ENCODE assay signal across 21 cellular contexts in the genomic region with DNA sequence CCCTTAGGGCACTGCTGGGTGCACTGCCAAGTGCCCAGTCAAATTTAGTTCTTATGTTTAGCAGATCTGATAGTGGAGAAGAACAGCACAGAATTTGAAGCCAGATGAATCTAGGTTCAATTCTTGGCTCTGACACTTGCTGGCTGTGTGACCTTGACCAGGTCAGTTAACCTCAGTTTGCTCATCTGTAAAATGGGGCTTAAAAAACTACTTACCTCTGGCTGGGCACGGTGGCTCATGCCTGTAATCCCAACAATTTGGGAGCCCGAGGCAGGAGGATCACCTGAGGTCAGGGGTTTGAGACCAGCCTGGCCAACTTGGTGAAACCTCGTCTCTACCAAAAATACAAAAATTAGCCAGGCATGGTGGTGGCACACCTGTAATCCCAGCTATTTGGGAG. TPM values are rescaled to one million over a fixed set of nuclear protein-coding genes. Genes with fewer than 3 reads are reported as not detected.
DNase-seq lines count a peak whose midpoint lies in the region; ATAC-seq, FAIRE-seq and TF ChIP-seq lines count a peak whose summit lies in the region.
"Had no signal": no experiment of that assay in that cellular context is flagged by ENCODE, and none has a peak within 500 bp of the region (broad histone marks: within the 10 kb centered on the region; RNA-seq: fewer than 3 reads in every experiment).

No MANE protein-coding gene starts in this region.

- H3K9ac ChIP-seq in HepG2 (ENCODE audit: insufficient read depth, low read depth, low read length) (no peak overlapping the region), K562 (ENCODE audit: insufficient read depth in 1 of 2, low read depth in 2 of 2, low read length in 2 of 2) (no peak overlapping the region)
- H3K9ac ChIP-seq: BLaER1, GM23248 had no signal

- H2AFZ ChIP-seq in HepG2 (ENCODE audit: low read length): no peak overlapping the region
- H2AFZ ChIP-seq in K562 (ENCODE audit: low read depth, low read length): no peak overlapping the region
- H2AFZ ChIP-seq in osteoblast (ENCODE audit: low read length): no peak overlapping the region
- H2AFZ ChIP-seq: GM23248 had no signal

- POLR2A ChIA-PET in HepG2 (lab: Yijun Ruan, JAX): no interaction called here
- POLR2A ChIA-PET in K562 (lab: Yijun Ruan, JAX): interaction anchor here (0.6 kb wide), 2 partner anchors 51 to 77 kb away, joined by 3 to 4 read pairs; no protein-coding TSS in a partner anchor
- POLR2A ChIA-PET in activated CD8-positive, alpha-beta T cell treated with anti-CD3 and anti-CD28 coated beads for 36 hours (lab: Charles Lee): interaction anchor here (1.0 to 1.1 kb wide), 2 partner anchors 10 to 22 kb away, joined by 3 read pairs; no protein-coding TSS in a partner anchor

- ATAC-seq in HepG2 (no peak), right lobe of liver (no peak), K562 (no peak)
- no peak for ATAC-seq in activated CD8-positive, alpha-beta T cell treated with anti-CD3 and anti-CD28 coated beads for 36 hours
- ATAC-seq: CD8-positive, alpha-beta T cell; HCT116 had no signal

- no peak overlapping the region for H3K27ac ChIP-seq in HepG2 (ENCODE audit: extremely low read length, insufficient read depth, low read length)
- H3K27ac ChIP-seq in right lobe of liver: no peak overlapping the region
- H3K27ac ChIP-seq in K562 (ENCODE audit: extremely low read depth, low read depth, low read length): no peak overlapping the region
- H3K27ac ChIP-seq in osteoblast (ENCODE audit: low read depth, low read length): no peak overlapping the region
- H3K27ac ChIP-seq: BLaER1, C4-2B, GM23248 had no signal

- H3K4me2 ChIP-seq in HepG2 (ENCODE audit: low read depth, low read length): no peak overlapping the region
- no peak overlapping the region for H3K4me2 ChIP-seq in K562 (ENCODE audit: insufficient read depth, low read length)
- H3K4me2 ChIP-seq in osteoblast (ENCODE audit: insufficient read depth, low read length): no peak overlapping the region
- H3K4me2 ChIP-seq: BLaER1 had no signal

- CTCF ChIA-PET in HepG2 (lab: Yijun Ruan, JAX; ENCODE audit: low intra/inter-chr PET ratio, low total read pairs) (no interaction called here), K562 (lab: Yijun Ruan, JAX; ENCODE audit: low intra/inter-chr PET ratio) (no interaction called here)
- CTCF ChIA-PET in activated CD8-positive, alpha-beta T cell treated with anti-CD3 and anti-CD28 coated beads for 36 hours (lab: Charles Lee): interaction anchor here (1.1 kb wide), 1 partner anchor 174 kb away, joined by 3 read pairs; no protein-coding TSS in a partner anchor

- H3K27me3 Mint-ChIP-seq in activated CD8-positive, alpha-beta T cell treated with anti-CD3 and anti-CD28 coated beads for 36 hours: peaks cover 22% of the 10 kb centered on the region

- H3K4me3 ChIP-seq in HepG2 (replicated peaks in 1 of 3; ENCODE audit: insufficient read depth in 1 of 3, low read depth in 2 of 3, low read length in 3 of 3) (no peak overlapping the region), right lobe of liver (no peak overlapping the region), K562 (no peak overlapping the region), osteoblast (ENCODE audit: insufficient read depth, low read length) (no peak overlapping the region)
- H3K4me3 ChIP-seq: BLaER1, GM23248 had no signal

- H3K9me1 ChIP-seq in K562 (ENCODE audit: control insufficient read depth, insufficient read depth, low read length): no peaks in the 10 kb centered on the region

- TF ChIP-seq POLR2A in HepG2 (IDR thresholded peaks at IDR 0.05; ENCODE audit: insufficient read depth in 1 of 2, low read depth in 2 of 2, low read length in 2 of 2) (no peak), right lobe of liver (IDR thresholded peaks at IDR 0.05) (no peak), K562 (conservative IDR thresholded peaks at IDR 0.05) (no peak)

- DNase-seq in HepG2 (ENCODE audit: low spot score): no peak
- DNase-seq in right lobe of liver: no peak
- DNase-seq in K562 (ENCODE audit: extremely low read depth in 1 of 4, low spot score in 3 of 4): no peak
- peak; percentile 50 for DNase-seq in osteoblast (ENCODE audit: insufficient read length, low spot score, missing footprints)
- DNase-seq in activated CD8-positive, alpha-beta T cell treated with anti-CD3 and anti-CD28 coated beads for 36 hours: no peak
- DNase-seq in NCI-H524 (lab: John Stamatoyannopoulos, UW): no peak
- DNase-seq: 8988T; Caco-2; CD4-positive, CD25-positive, alpha-beta regulatory T cell; CD8-positive, alpha-beta T cell; DMS153; DND-41; GM23248; H7 had no signal

- H3K4me3 Mint-ChIP-seq in activated CD8-positive, alpha-beta T cell treated with anti-CD3 and anti-CD28 coated beads for 36 hours: no peak overlapping the region
- H3K4me3 Mint-ChIP-seq: CD4-positive, CD25-positive, alpha-beta regulatory T cell; CD8-positive, alpha-beta T cell had no signal

- H3K9me3 Mint-ChIP-seq in activated CD8-positive, alpha-beta T cell treated with anti-CD3 and anti-CD28 coated beads for 36 hours: no peaks in the 10 kb centered on the region
- H3K9me3 Mint-ChIP-seq: CD4-positive, CD25-positive, alpha-beta regulatory T cell; CD8-positive, alpha-beta T cell had no signal

- in situ Hi-C loops in HepG2 (cut with HindIII; ENCODE audit: extremely low pct_ligation_motif_present, low pct_unique_long_range_greater_than_20kb): no loop called here
- in situ Hi-C loops in K562 (cut with MboI): no loop called here

- no peaks in the 10 kb centered on the region for H3K36me3 Mint-ChIP-seq in activated CD8-positive, alpha-beta T cell treated with anti-CD3 and anti-CD28 coated beads for 36 hours (ENCODE audit: low read depth)
- H3K36me3 Mint-ChIP-seq: CD4-positive, CD25-positive, alpha-beta regulatory T cell; CD8-positive, alpha-beta T cell had no signal

- WGBS in HepG2 (ENCODE audit: low lambda C conversion rate): 16% methylated on average over 3 of the region's 3 CpGs
- 80% methylated on average over 3 of the region's 3 CpGs for WGBS in right lobe of liver (ENCODE audit: insufficient coverage, low coverage, low lambda C conversion rate, missing lambda C conversion rate)
- WGBS in K562 (ENCODE audit: insufficient coverage, low coverage, missing lambda C conversion rate): 6% methylated on average over 3 of the region's 3 CpGs

- H3K27me3 ChIP-seq in HepG2 (ENCODE audit: control insufficient read depth in 1 of 2, insufficient read depth in 2 of 2, low read length in 2 of 2): peaks cover 2 to 57% of the 10 kb centered on the region in 2 experiments; a peak in 4 of 5 replicates
- no peaks in the 10 kb centered on the region for H3K27me3 ChIP-seq in right lobe of liver
- peaks cover 13 to 33% of the 10 kb centered on the region in 2 experiments; a peak in 2 of 5 replicates for H3K27me3 ChIP-seq in K562 (ENCODE audit: control insufficient read depth in 2 of 2, insufficient read depth in 2 of 2, low read length in 2 of 2)
- H3K27me3 ChIP-seq in osteoblast (ENCODE audit: insufficient read depth, low read length): no peaks in the 10 kb centered on the region

- no TSS peak for BruUV-seq in HepG2 (replicated peaks; lab: Mats Ljungman, UMichigan)
- no TSS peak for BruUV-seq in K562 (replicated peaks; lab: Mats Ljungman, UMichigan)

- H3K36me3 ChIP-seq in HepG2 (replicated peaks in 1 of 2; ENCODE audit: control insufficient read depth in 1 of 2, insufficient read depth in 2 of 2, low read length in 2 of 2) (no peaks in the 10 kb centered on the region), right lobe of liver (no peaks in the 10 kb centered on the region), K562 (ENCODE audit: control insufficient read depth, insufficient read depth, low read length) (no peaks in the 10 kb centered on the region), osteoblast (ENCODE audit: insufficient read depth, low read length) (no peaks in the 10 kb centered on the region)
- H3K36me3 ChIP-seq: BLaER1 had no signal

- H3K79me2 ChIP-seq in HepG2 (ENCODE audit: insufficient read depth, low read length): no peaks in the 10 kb centered on the region
- H3K79me2 ChIP-seq in K562 (ENCODE audit: control insufficient read depth, insufficient read depth, low read length): no peaks in the 10 kb centered on the region
- no peaks in the 10 kb centered on the region for H3K79me2 ChIP-seq in osteoblast (ENCODE audit: insufficient read depth, low read length)

- H3K4me1 ChIP-seq in HepG2 (ENCODE audit: insufficient read depth, low read length) (peaks cover 13% of the 10 kb centered on the region), right lobe of liver (no peaks in the 10 kb centered on the region), K562 (replicated peaks in 1 of 2; ENCODE audit: control insufficient read depth in 2 of 2, insufficient read depth in 2 of 2, low read length in 2 of 2) (peaks cover 4 to 23% of the 10 kb centered on the region in 2 experiments; a peak in 3 of 5 replicates), osteoblast (ENCODE audit: insufficient read depth, low read length) (peaks cover 13% of the 10 kb centered on the region)

- no peaks in the 10 kb centered on the region for H3K9me3 ChIP-seq in HepG2 (ENCODE audit: low read length)
- no peaks in the 10 kb centered on the region for H3K9me3 ChIP-seq in right lobe of liver
- no peaks in the 10 kb centered on the region for H3K9me3 ChIP-seq in K562 (replicated peaks; ENCODE audit: control insufficient read depth, insufficient read depth, low read depth, low read length)
- H3K9me3 ChIP-seq in osteoblast (ENCODE audit: low read depth, low read length): no peaks in the 10 kb centered on the region
- H3K9me3 ChIP-seq: BLaER1, Caco-2 had no signal

- TF ChIP-seq CTCF in HepG2 (CRISPR knock-in tag; IDR thresholded peaks at IDR 0.05): no peak
- no peak for TF ChIP-seq CTCF in right lobe of liver (IDR thresholded peaks at IDR 0.05)
- no peak for TF ChIP-seq CTCF in K562 (IDR thresholded peaks at IDR 0.05 in 2 of 3, conservative IDR thresholded peaks at IDR 0.05 in 1 of 3; ENCODE audit: insufficient read depth in 2 of 3, low read depth in 1 of 3, low read length in 3 of 3)
- no peak for TF ChIP-seq CTCF in osteoblast (IDR thresholded peaks at IDR 0.05; ENCODE audit: extremely low read depth, low read depth, low read length)
- TF ChIP-seq CTCF in activated CD8-positive, alpha-beta T cell treated with anti-CD3 and anti-CD28 coated beads for 36 hours (IDR thresholded peaks at IDR 0.05): no peak

- H4K20me1 ChIP-seq in HepG2 (ENCODE audit: insufficient read depth, low read length): no peaks in the 10 kb centered on the region; the same call in 1 of the 2 replicates
- no peaks in the 10 kb centered on the region for H4K20me1 ChIP-seq in K562 (replicated peaks; ENCODE audit: control insufficient read depth, insufficient read depth, low read length)
- H4K20me1 ChIP-seq in osteoblast (ENCODE audit: insufficient read depth, low read length): no peaks in the 10 kb centered on the region

- peaks cover 24% of the 10 kb centered on the region for H3K4me1 Mint-ChIP-seq in activated CD8-positive, alpha-beta T cell treated with anti-CD3 and anti-CD28 coated beads for 36 hours (ENCODE audit: low read depth)

- TF ChIP-seq RAD21 in HepG2 (CRISPR knock-in tag; IDR thresholded peaks at IDR 0.05) (no peak), K562 (CRISPR knock-in tag; conservative IDR thresholded peaks at IDR 0.05 in 1 of 2, IDR thresholded peaks at IDR 0.05 in 1 of 2) (no peak)

- no peak for FAIRE-seq in HepG2 (lab: Jason Lieb, UNC)
- no peak for FAIRE-seq in K562 (lab: Jason Lieb, UNC)
- FAIRE-seq: G401.6, GM12892, H1 had no signal

- intact Hi-C loops in HepG2 (cut with micrococcal nuclease; ENCODE audit: unreplicated experiment) (no loop called here), right lobe of liver (cut with DNase I) (loop anchor here (10.0 kb wide), 2 partner anchors 171 to 181 kb away; no protein-coding TSS in a partner anchor), K562 (cut with micrococcal nuclease) (loop anchor here (10.0 kb wide), 1 partner anchor 291 kb away; a partner anchor contains a TSS)
- intact Hi-C loops in activated CD8-positive, alpha-beta T cell treated with anti-CD3 and anti-CD28 coated beads for 36 hours (cut with micrococcal nuclease): loop anchor here (10.0 kb wide), 1 partner anchor 171 kb away; no protein-coding TSS in a partner anchor

- TF ChIP-seq EP300 in HepG2 (IDR thresholded peaks at IDR 0.05; ENCODE audit: low read depth in 2 of 2, low read length in 2 of 2) (no peak), HepG2 (CRISPR knock-in tag; IDR thresholded peaks at IDR 0.05; ENCODE audit: borderline replicate concordance) (no peak), K562 (IDR thresholded peaks at IDR 0.05; ENCODE audit: low read length) (no peak)

- H3K27ac Mint-ChIP-seq in activated CD8-positive, alpha-beta T cell treated with anti-CD3 and anti-CD28 coated beads for 36 hours: no peak overlapping the region
- H3K27ac Mint-ChIP-seq: CD4-positive, CD25-positive, alpha-beta regulatory T cell; CD8-positive, alpha-beta T cell had no signal

RNA-seq across cellular contexts. Expression of a gene that starts 49.9 kb away (rescaled TPM):
- total RNA-seq in HepG2 (2016; rRNA removed; fragmentation: Illumina TruSeq; extraction: Trizol) (not detected in 2 replicates), right lobe of liver (not detected), K562 (2014; rRNA removed) (not detected in 2 replicates), K562 (2014; rRNA removed; fragmentation: Illumina TruSeq; extraction: Trizol) (not detected in 2 replicates), K562 (2015; rRNA removed; fragmentation: Illumina TruSeq; extraction: Trizol) (not detected in 2 replicates), K562 (2021) (not detected in 2 replicates), osteoblast (not detected in 2 replicates)
- not detected in 2 replicates for total RNA-seq in HepG2 (2016; cell fraction: cytosol; rRNA removed; fragmentation: Illumina TruSeq; extraction: Trizol; ENCODE audit: low read depth)
- not detected in 2 replicates for total RNA-seq in HepG2 (2016; cell fraction: insoluble cytoplasmic fraction; rRNA removed; fragmentation: Illumina TruSeq; extraction: Trizol)
- not detected in 2 replicates for total RNA-seq in HepG2 (2016; cell fraction: membrane; rRNA removed; fragmentation: Illumina TruSeq; extraction: Trizol)
- not detected in 2 replicates for total RNA-seq in HepG2 (2016; cell fraction: nucleus; rRNA removed; fragmentation: Illumina TruSeq; extraction: Trizol)
- polyA plus RNA-seq in HepG2 (2011; rRNA removed) (not detected in 2 replicates), K562 (2011; rRNA removed) (not detected in 2 replicates), K562 (2014; fragmentation: Illumina TruSeq; extraction: Trizol) (not detected in 2 replicates), K562 (2014; fragmentation: Nextera tagmentation; extraction: Ambion mirVana) (not detected), K562 (2014; rRNA removed) (not detected in 2 replicates)
- not detected in 2 replicates for polyA plus RNA-seq in HepG2 (2011; cell fraction: cytosol; rRNA removed)
- polyA plus RNA-seq in HepG2 (2011; cell fraction: nucleus; rRNA removed): not detected in 2 replicates
- not detected in 2 replicates for polyA plus RNA-seq in HepG2 (2012)
- polyA plus RNA-seq in HepG2 (2016; cell fraction: cytosol; fragmentation: Illumina TruSeq; extraction: Trizol; ENCODE audit: low read depth): not detected in 2 replicates
- not detected in 2 replicates for polyA plus RNA-seq in HepG2 (2016; cell fraction: insoluble cytoplasmic fraction; fragmentation: Illumina TruSeq; extraction: Trizol; ENCODE audit: low read depth)
- polyA plus RNA-seq in HepG2 (2016; cell fraction: membrane; fragmentation: Illumina TruSeq; extraction: Trizol; ENCODE audit: low read depth): not detected in 2 replicates
- polyA plus RNA-seq in HepG2 (2016; cell fraction: nucleus; fragmentation: Illumina TruSeq; extraction: Trizol; ENCODE audit: insufficient read depth, low read depth): not detected in 2 replicates
- polyA minus RNA-seq in HepG2 (2011; rRNA and poly(A)+ RNA removed; ENCODE audit: low replicate concordance): not detected in 2 replicates
- not detected in 2 replicates for polyA minus RNA-seq in HepG2 (2011; cell fraction: cytosol; rRNA and poly(A)+ RNA removed)
- polyA minus RNA-seq in HepG2 (2011; cell fraction: nucleus; rRNA and poly(A)+ RNA removed): not detected in 2 replicates
- not detected in 2 replicates for total RNA-seq in K562 (2011; cell fraction: chromatin; rRNA removed; ENCODE audit: low replicate concordance)
- total RNA-seq in K562 (2011; cell fraction: nucleolus; rRNA removed): not detected in 2 replicates
- not detected in 2 replicates for total RNA-seq in K562 (2011; cell fraction: nucleoplasm; rRNA removed)
- polyA plus RNA-seq in K562 (2011; cell fraction: cytosol; rRNA removed): not detected in 2 replicates
- polyA plus RNA-seq in K562 (2011; cell fraction: nucleus; rRNA removed): not detected in 2 replicates
- not detected in 2 replicates for polyA plus RNA-seq in K562 (2012)
- polyA minus RNA-seq in K562 (2011; rRNA and poly(A)+ RNA removed): not detected in 2 replicates
- polyA minus RNA-seq in K562 (2011; cell fraction: cytosol; rRNA and poly(A)+ RNA removed): not detected in 2 replicates
- not detected in 2 replicates for polyA minus RNA-seq in K562 (2011; cell fraction: nucleus; rRNA and poly(A)+ RNA removed)
- total RNA-seq in activated CD8-positive, alpha-beta T cell treated with anti-CD3 and anti-CD28 coated beads for 36 hours: not detected
- total RNA-seq: A673; Caco-2; CD4-positive, CD25-positive, alpha-beta regulatory T cell; CD8-positive, alpha-beta T cell; GM23248; H1; H7 had no signal
- polyA plus RNA-seq: CD4-positive, CD25-positive, alpha-beta regulatory T cell; GM23248; H1 had no signal
